8 cellular contexts compared by ENCODE assay signal in genomic region chr4:169659736-169660670, GRCh38. TPM values are rescaled to one million over a fixed set of nuclear protein-coding genes. Genes with fewer than 3 reads are reported as not detected.
DNase-seq lines count a peak whose midpoint lies in the region; ATAC-seq, FAIRE-seq and TF ChIP-seq lines count a peak whose summit lies in the region.

No MANE protein-coding gene starts in this region.

- H3K4me3 Mint-ChIP-seq in activated T-helper 17 cell treated with anti-CD3 and anti-CD28 coated beads, Interleukin-2, amount 50 U/mL, for 72 hours = peak overlapping the region; percentile 77
- H3K4me3 Mint-ChIP-seq in naive thymus-derived CD8-positive, alpha-beta T cell = peak overlapping the region; percentile 62 to 86 (median 80)

- DNase-seq in D721Med (ENCODE audit: insufficient read length, low spot score) = no peak
- peak; percentile 33 for DNase-seq in HuH-7 (ENCODE audit: low spot score)
- DNase-seq in fibroblast of peridontal ligament (ENCODE audit: extremely low read depth) = peak; percentile 100
- DNase-seq in naive thymus-derived CD8-positive, alpha-beta T cell = peak; percentile 16 to 89 (median 70)
- peak; percentile 7 to 75 (median 66) for DNase-seq in stimulated activated naive CD4-positive, alpha-beta T cell (lab: John Stamatoyannopoulos, UW)

- ATAC-seq in GM21528 (IDR thresholded peaks at IDR 0.05; ENCODE audit: low FRiP score, unreplicated experiment) = peak; percentile 98
- peak; percentile 100 for ATAC-seq in activated T-helper 17 cell treated with anti-CD3 and anti-CD28 coated beads, Interleukin-2, amount 50 U/mL, for 72 hours (replicated peaks)
- ATAC-seq in naive thymus-derived CD8-positive, alpha-beta T cell = peak; percentile 98

- POLR2A ChIA-PET in naive thymus-derived CD8-positive, alpha-beta T cell (lab: Charles Lee) = interaction anchor here (1.1 to 2.3 kb wide), 4 partner anchors 11 to 48 kb away, joined by 6 to 9 read pairs (median 8); partner anchors contain the start of gene NEK1

- TF ChIP-seq CTCF in D721Med (IDR thresholded peaks at IDR 0.05; ENCODE audit: insufficient read depth, missing control alignments) = no peak

- H3K27me3 Mint-ChIP-seq in activated T-helper 17 cell treated with anti-CD3 and anti-CD28 coated beads, Interleukin-2, amount 50 U/mL, for 72 hours = no peaks in the 10 kb centered on the region
- no peaks in the 10 kb centered on the region for H3K27me3 Mint-ChIP-seq in naive thymus-derived CD8-positive, alpha-beta T cell

- H3K27ac Mint-ChIP-seq in activated T-helper 17 cell treated with anti-CD3 and anti-CD28 coated beads, Interleukin-2, amount 50 U/mL, for 72 hours = peak overlapping the region; percentile 97
- peak overlapping the region; percentile 79 to 97 (median 92) for H3K27ac Mint-ChIP-seq in naive thymus-derived CD8-positive, alpha-beta T cell

- peaks cover 9% of the 10 kb centered on the region for H3K4me1 Mint-ChIP-seq in activated T-helper 17 cell treated with anti-CD3 and anti-CD28 coated beads, Interleukin-2, amount 50 U/mL, for 72 hours
- H3K4me1 Mint-ChIP-seq in naive thymus-derived CD8-positive, alpha-beta T cell = peaks cover 11 to 46% (median 40%) of the 10 kb centered on the region in 4 donors

- no peaks in the 10 kb centered on the region for H3K36me3 Mint-ChIP-seq in activated T-helper 17 cell treated with anti-CD3 and anti-CD28 coated beads, Interleukin-2, amount 50 U/mL, for 72 hours (ENCODE audit: low read depth)
- H3K36me3 Mint-ChIP-seq in naive thymus-derived CD8-positive, alpha-beta T cell = peaks cover 0 to 10% (median 8%) of the 10 kb centered on the region in 3 donors

- H3K9me3 Mint-ChIP-seq in activated T-helper 17 cell treated with anti-CD3 and anti-CD28 coated beads, Interleukin-2, amount 50 U/mL, for 72 hours = no peaks in the 10 kb centered on the region
- no peaks in the 10 kb centered on the region for H3K9me3 Mint-ChIP-seq in naive thymus-derived CD8-positive, alpha-beta T cell

- FAIRE-seq in D721Med (lab: Jason Lieb, UNC) = peak; percentile 97

TF ChIP-seq in PFSK-1, 5 proteins besides CTCF, POLR2A, EP300 and RAD21:
- TF ChIP-seq FOXP2 (optimal IDR thresholded peaks at IDR 0.05; ENCODE audit: borderline replicate concordance, extremely low read depth, extremely low read length, insufficient read depth) (no peak), POLR2AphosphoS5 (IDR thresholded peaks at IDR 0.05; ENCODE audit: low read depth, low read length) (0 out of 2 replicates have a peak, but pooled peaks have one; percentile 36), SIN3A (IDR thresholded peaks at IDR 0.05; ENCODE audit: borderline replicate concordance, insufficient read depth, low read length) (no peak), REST (IDR thresholded peaks at IDR 0.05; ENCODE audit: insufficient read depth in 1 of 2, low read depth in 2 of 2, low read length in 2 of 2) (no peak), TAF1 (IDR thresholded peaks at IDR 0.05; ENCODE audit: borderline replicate concordance, insufficient read depth, low read length) (peak; percentile 55; the same call in 1 of the 2 replicates)
TF ChIP-seq in PFSK-1: peak in this region for 2.

RNA-seq across cellular contexts. Expression of gene CLCN3, which starts 39.6 kb away (rescaled TPM):
- 6.9 TPM for polyA plus RNA-seq in PFSK-1 (2012; ENCODE audit: insufficient read length, low read depth)
- 10 to 100 TPM; 22.2 to 25.2 TPM for total RNA-seq in activated T-helper 17 cell treated with anti-CD3 and anti-CD28 coated beads, Interleukin-2, amount 50 U/mL, for 72 hours
- 10 to 100 TPM; 32.8 to 36.1 TPM for total RNA-seq in naive thymus-derived CD8-positive, alpha-beta T cell
- polyA plus RNA-seq in naive thymus-derived CD8-positive, alpha-beta T cell = 10 to 100 TPM; 11.2 to 11.8 (median 11.8) TPM

RNA-seq across cellular contexts. Expression of gene NEK1, which starts 47.6 kb away (rescaled TPM):
- polyA plus RNA-seq in PFSK-1 (2012; ENCODE audit: insufficient read length, low read depth) = 1.5 TPM
- total RNA-seq in activated T-helper 17 cell treated with anti-CD3 and anti-CD28 coated beads, Interleukin-2, amount 50 U/mL, for 72 hours = 10 to 100 TPM; 10.4 to 13.8 TPM
- 10 to 100 TPM; 17.3 to 19.5 TPM for total RNA-seq in naive thymus-derived CD8-positive, alpha-beta T cell
- polyA plus RNA-seq in naive thymus-derived CD8-positive, alpha-beta T cell = 1 to 10 TPM; 7.1 to 9.0 (median 8.4) TPM
